Comparison of ENCODE assay signal across 8 cellular contexts in the genomic region with DNA sequence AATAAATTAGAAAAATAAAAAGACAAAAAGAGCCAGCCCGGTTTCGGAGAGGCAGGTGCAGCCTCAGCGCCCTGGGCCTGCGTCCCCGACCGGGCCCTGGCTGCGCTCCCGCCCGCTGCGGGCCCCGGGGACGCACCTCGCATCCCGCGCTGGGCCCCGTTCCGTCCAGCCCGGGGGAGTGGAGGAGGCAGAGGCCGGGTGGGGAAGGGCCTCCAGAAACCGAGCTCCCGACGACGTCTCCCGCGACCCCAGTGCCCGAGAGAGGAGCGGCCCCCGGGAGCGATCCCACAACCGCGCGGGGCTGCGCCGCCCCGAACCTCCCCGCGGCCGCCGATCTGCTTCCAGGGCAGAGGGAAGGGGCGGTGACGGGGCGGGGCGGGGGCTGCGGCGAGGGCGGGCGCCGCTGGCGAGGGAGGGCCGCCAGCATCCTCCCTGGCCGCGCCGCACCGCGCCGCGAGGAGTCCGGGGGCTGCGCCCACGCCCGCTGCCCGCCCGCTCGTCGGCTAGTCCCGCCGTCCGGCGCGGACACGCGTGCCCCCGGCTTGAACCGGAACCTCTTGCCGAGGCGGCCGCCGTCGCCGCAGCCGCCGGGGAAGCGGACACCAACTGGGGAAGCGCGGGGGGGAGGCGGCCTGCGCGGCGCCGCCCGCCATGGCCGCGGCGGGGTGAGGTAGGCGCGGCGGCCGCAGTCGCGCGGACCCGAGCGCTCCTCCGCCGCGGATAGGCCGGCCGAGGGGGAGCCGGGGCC.
DNase-seq lines count a peak whose midpoint lies in the region; ATAC-seq lines count a peak whose summit lies in the region.

A gene (plus strand): TSS at position 426 of the 748 bp plus-strand sequence. CDS start 545 bp downstream, outside the sequence.

- peak within 1 kb of the TSS; percentile 29 for H3K27ac ChIP-seq in cingulate gyrus (ENCODE audit: low read depth, low read length)

- peak; percentile 76 for ATAC-seq in HG02798 (IDR thresholded peaks at IDR 0.05; ENCODE audit: poor library complexity, unreplicated experiment)

- DNase-seq in DMS53 (lab: John Stamatoyannopoulos, UW) (peak; percentile 85), DMS53 treated with DMSO at 0.1 percent for 48 hours (lab: John Stamatoyannopoulos, UW; ENCODE audit: unreplicated experiment) (no peak), NCI-H1694 (lab: John Stamatoyannopoulos, UW) (peak; percentile 24), left kidney (ENCODE audit: low read depth, low spot score) (peak; percentile 92)
- peak; percentile 79 to 81 for DNase-seq in activated CD4-positive, alpha-beta T cell treated with anti-CD3 and anti-CD28 coated beads for 4 hours
- peak; percentile 81 to 85 for DNase-seq in stimulated activated CD4-positive, alpha-beta T cell treated with anti-CD3 and anti-CD28 coated beads, Interleukin-2, amount 100 ng/mL, for 24 hours
